ENCODE assay signal across 9 cellular contexts in genomic region chr6:16239798-16240123, GRCh38. TPM values are rescaled to one million over a fixed set of nuclear protein-coding genes. Genes with fewer than 3 reads are reported as not detected.
A peak's percentile ranks its signal among the peaks of the same experiment; 100 is the strongest.
DNase-seq lines count a peak whose midpoint lies in the region; ATAC-seq and TF ChIP-seq lines count a peak whose summit lies in the region.
"Had no signal": no experiment of that assay in that cellular context is flagged by ENCODE, and none has a peak within 500 bp of the region (broad histone marks: within the 10 kb centered on the region; RNA-seq: fewer than 3 reads in every experiment).

No MANE protein-coding gene starts in this region.

- H3K4me2 ChIP-seq in mammary epithelial cell (ENCODE audit: insufficient read depth, low read depth, low read length), result no peak overlapping the region

- H3K4me3 ChIP-seq in breast epithelium, result peak overlapping the region; percentile 71 to 82 (median 73)
- no peak overlapping the region for H3K4me3 ChIP-seq in mammary epithelial cell (replicated peaks in 1 of 3; ENCODE audit: insufficient read depth in 1 of 3, low read depth in 2 of 3, low read length in 3 of 3)
- H3K4me3 ChIP-seq in adrenal gland, result peak overlapping the region in 1 of 4 donors; percentile 80
- peak overlapping the region; percentile 72 for H3K4me3 ChIP-seq in lower lobe of right lung
- peak overlapping the region in 2 of 4 donors; percentile 60 to 83 for H3K4me3 ChIP-seq in transverse colon
- no peak overlapping the region for H3K4me3 ChIP-seq in mucosa of descending colon

- H3K36me3 ChIP-seq in breast epithelium, result no peaks in the 10 kb centered on the region
- no peaks in the 10 kb centered on the region for H3K36me3 ChIP-seq in mammary epithelial cell (ENCODE audit: insufficient read depth, low read length)
- no peaks in the 10 kb centered on the region for H3K36me3 ChIP-seq in adrenal gland (replicated peaks in 1 of 2)
- H3K36me3 ChIP-seq in lower lobe of right lung, result no peaks in the 10 kb centered on the region
- H3K36me3 ChIP-seq in transverse colon, result no peaks in the 10 kb centered on the region
- H3K36me3 ChIP-seq in mucosa of descending colon (ENCODE audit: low read depth), result no peaks in the 10 kb centered on the region

- no TSS peak for BruUV-seq in mammary epithelial cell (replicated peaks; lab: Mats Ljungman, UMichigan)

- H3K27ac ChIP-seq in breast epithelium (peak overlapping the region in 1 of 2 donors; percentile 68), mammary epithelial cell (ENCODE audit: insufficient read depth, low read depth, low read length) (no peak overlapping the region), adrenal gland (peak overlapping the region in 4 of 5 donors; percentile 69 to 95 (median 78)), lower lobe of right lung (peak overlapping the region; percentile 70), transverse colon (peak overlapping the region; percentile 73 to 82 (median 81))

- DNase-seq in breast epithelium (ENCODE audit: low spot score in 2 of 2) (no peak), mammary epithelial cell (no peak), adrenal gland (peak in 6 of 7 donors; percentile 87 to 93 (median 90)), lower lobe of right lung (no peak), transverse colon (no peak), COLO829 (ENCODE audit: low spot score) (no peak), mucosa of descending colon (no peak), T-helper 2 cell (no peak)
- DNase-seq: DND-41 had no signal

- no peak for TF ChIP-seq POLR2A in breast epithelium (IDR thresholded peaks at IDR 0.05)
- no peak for TF ChIP-seq POLR2A in adrenal gland (IDR thresholded peaks at IDR 0.05)
- peak; percentile 2 for TF ChIP-seq POLR2A in transverse colon (IDR thresholded peaks at IDR 0.05)

- WGBS in mammary epithelial cell (ENCODE audit: low coverage, missing lambda C conversion rate), result no CpG with 5 or more reads among the region's 5 CpGs
- 29 to 40% (median 32%) methylated on average over 5 of the region's 5 CpGs for WGBS in adrenal gland, 4 donors
- 33% methylated on average over 5 of the region's 5 CpGs; no CpG with 5 or more reads in 1 of the 2 donors for WGBS in transverse colon (ENCODE audit: low coverage in 1 of 2), 2 donors

- H2AFZ ChIP-seq in mammary epithelial cell (ENCODE audit: low read depth, low read length), result no peak overlapping the region

- no peak for TF ChIP-seq EP300 in transverse colon (IDR thresholded peaks at IDR 0.05; ENCODE audit: low read depth)

- H3K9me3 ChIP-seq in breast epithelium (no peaks in the 10 kb centered on the region), mammary epithelial cell (replicated peaks; ENCODE audit: insufficient read depth, low read length) (no peaks in the 10 kb centered on the region), adrenal gland (replicated peaks in 1 of 3) (no peaks in the 10 kb centered on the region), lower lobe of right lung (no peaks in the 10 kb centered on the region), transverse colon (no peaks in the 10 kb centered on the region), mucosa of descending colon (no peaks in the 10 kb centered on the region)

- no peak overlapping the region for H3K9ac ChIP-seq in mammary epithelial cell (ENCODE audit: insufficient read depth, low read length)

- H4K20me1 ChIP-seq in mammary epithelial cell (ENCODE audit: insufficient read depth, low read length), result no peaks in the 10 kb centered on the region

- intact Hi-C loops in breast epithelium (cut with DNase I; ENCODE audit: low total_unique reads), result no loop called here
- intact Hi-C loops in mammary epithelial cell (cut with micrococcal nuclease), result loop anchor here (5.0 kb wide), 1 partner anchor 38 kb away; no protein-coding TSS in a partner anchor
- intact Hi-C loops in adrenal gland (cut with DNase I), result loop anchor here in 1 of 2 donors (10.0 kb wide), 1 partner anchor 165 kb away; no protein-coding TSS in a partner anchor
- intact Hi-C loops in lower lobe of right lung (cut with DNase I), result no loop called here
- intact Hi-C loops in transverse colon (cut with DNase I; ENCODE audit: low total_unique reads), result no loop called here
- intact Hi-C loops in mucosa of descending colon (cut with DNase I, micrococcal nuclease), result no loop called here

- dilution Hi-C loops in mammary epithelial cell (cut with HindIII; ENCODE audit: low sequenced_read_pairs), result no loop called here

- no peak for TF ChIP-seq CTCF in breast epithelium (IDR thresholded peaks at IDR 0.05)
- no peak for TF ChIP-seq CTCF in mammary epithelial cell (conservative IDR thresholded peaks at IDR 0.05 in 1 of 2, IDR thresholded peaks at IDR 0.05 in 1 of 2; ENCODE audit: extremely low read depth in 1 of 2, insufficient read depth in 1 of 2, low read depth in 1 of 2, low read length in 2 of 2)
- TF ChIP-seq CTCF in adrenal gland (IDR thresholded peaks at IDR 0.05), result no peak
- TF ChIP-seq CTCF in lower lobe of right lung (IDR thresholded peaks at IDR 0.05), result peak; percentile 1
- TF ChIP-seq CTCF in transverse colon (IDR thresholded peaks at IDR 0.05), result no peak
- no peak for TF ChIP-seq CTCF in mucosa of descending colon (IDR thresholded peaks at IDR 0.05)

- peak in 1 of 2 donors; percentile 88 for ATAC-seq in lower lobe of right lung
- no peak for ATAC-seq in mucosa of descending colon

- H3K4me1 ChIP-seq in breast epithelium (peaks cover 0 to 10% of the 10 kb centered on the region in 2 donors), mammary epithelial cell (ENCODE audit: insufficient read depth, low read length) (peaks cover 34% of the 10 kb centered on the region), adrenal gland (replicated peaks in 1 of 2) (peaks cover 5 to 33% of the 10 kb centered on the region in 2 donors), lower lobe of right lung (peaks cover 47% of the 10 kb centered on the region), transverse colon (peaks cover 6 to 36% (median 31%) of the 10 kb centered on the region in 4 donors), mucosa of descending colon (ENCODE audit: low read depth) (peaks cover 12% of the 10 kb centered on the region)

- in situ Hi-C loops in mammary epithelial cell (cut with MboI; ENCODE audit: low sequenced_read_pairs in 2 of 2), result no loop called here
- in situ Hi-C loops in transverse colon (cut with MboI; ENCODE audit: low pct_ligation_motif_present in 1 of 4, low pct_unique_long_range_greater_than_20kb in 1 of 4, low sequenced_read_pairs in 3 of 4), result no loop called here

- H3K79me2 ChIP-seq in mammary epithelial cell (ENCODE audit: insufficient read depth, low read length), result no peaks in the 10 kb centered on the region

- H3K27me3 ChIP-seq in breast epithelium, result no peaks in the 10 kb centered on the region
- H3K27me3 ChIP-seq in mammary epithelial cell (ENCODE audit: insufficient read depth, low read length), result no peaks in the 10 kb centered on the region
- H3K27me3 ChIP-seq in adrenal gland, result no peaks in the 10 kb centered on the region
- H3K27me3 ChIP-seq in lower lobe of right lung (ENCODE audit: low read depth), result no peaks in the 10 kb centered on the region
- H3K27me3 ChIP-seq in transverse colon, result no peaks in the 10 kb centered on the region

- CTCF ChIA-PET in mammary epithelial cell (lab: Charles Lee; ENCODE audit: low non-redundant PET), result no interaction called here

RNA-seq across cellular contexts. Expression of gene GMPR, which starts 1.4 kb away (rescaled TPM):
- total RNA-seq in breast epithelium (10 to 100 TPM in 1 of 3 donors, 1 to 10 TPM in 2; 4.3 to 16.4 (median 5.9) TPM), mammary epithelial cell (under 1 TPM; 0.45 to 0.83 TPM), adrenal gland (10 to 100 TPM; 18.5 to 47.6 (median 26.3) TPM), lower lobe of right lung (22.5 TPM), transverse colon (1 to 10 TPM in 3 of 4 donors, not detected in 1; 4.4 to 5.1 (median 4.5) TPM), mucosa of descending colon (1 to 10 TPM; 2.0 to 9.2 (median 3.9) TPM)
- polyA plus RNA-seq in mammary epithelial cell (3.2 TPM), adrenal gland (10 to 100 TPM; 17.0 to 49.1 (median 31.8) TPM)
- 15.0 TPM for polyA minus RNA-seq in mammary epithelial cell

Comparison
In these comparisons a context has a peak if more than half of its experiments do, and no peak if none do; other contexts are left out.
1. H3K4me3 ChIP-seq: peak in breast epithelium (3 of 3) and lower lobe of right lung (single experiment); none in mammary epithelial cell (0 of 3) and mucosa of descending colon (single experiment).
2. DNase-seq: peak in adrenal gland (6 of 7); none in breast epithelium (0 of 2), mammary epithelial cell (single experiment), lower lobe of right lung (single experiment), transverse colon (single experiment), COLO829 (single experiment), mucosa of descending colon (0 of 3) and T-helper 2 cell (0 of 5).